ENCODE assay signal across 30 cellular contexts in genomic region chr1:165695011-165695410, GRCh38. TPM values are rescaled to one million over a fixed set of nuclear protein-coding genes. Genes with fewer than 3 reads are reported as not detected.
DNase-seq lines count a peak whose midpoint lies in the region; ATAC-seq and TF ChIP-seq lines count a peak whose summit lies in the region.
"Had no signal": no experiment of that assay in that cellular context is flagged by ENCODE, and none has a peak within 500 bp of the region (broad histone marks: within the 10 kb centered on the region; RNA-seq: fewer than 3 reads in every experiment).

No MANE protein-coding gene starts in this region.

- H3K79me2 ChIP-seq in GM23248 (ENCODE audit: insufficient read depth), result peaks cover 66% of the 10 kb centered on the region

- DNase-seq in GM23248 (peak; percentile 23), RWPE1 (ENCODE audit: low spot score) (no peak), fibroblast of peridontal ligament (ENCODE audit: extremely low read depth) (peak; percentile 17), neural crest cell (ENCODE audit: low read depth, low spot score) (no peak), upper lobe of right lung (no peak)
- no peak for DNase-seq in activated naive CD4-positive, alpha-beta T cell treated with anti-CD3 and anti-CD28 coated beads for 36 hours
- DNase-seq: activated CD4-positive, alpha-beta memory T cell treated with anti-CD3 and anti-CD28 coated beads for 36 hours; activated naive CD4-positive, alpha-beta T cell; activated T-cell treated with anti-CD3 and anti-CD28 coated beads, Interleukin-2, amount 50 U/mL, for 72 hours; CD8-positive, alpha-beta T cell; dermis blood vessel endothelial cell; endodermal cell; HCEC 1CT; immature natural killer cell; left cardiac atrium; mammary epithelial cell; NCI-H1417 treated with DMSO at 0.1 percent for 48 hours; NCI-H2081; NCI-H345; NCI-H774; SK-N-SH; small intestine; stimulated activated naive B cell treated with anti-CD40 and anti-IgM and Interleukin-4, amounts not matched to agents 10 μg/mL and 1 μg/mL and 100 μg/mL, for 72 hours; testis had no signal

- H3K4me2 ChIP-seq in GM23248 (ENCODE audit: unreplicated experiment), result no peak overlapping the region
- H3K4me2 ChIP-seq: SK-N-SH had no signal

- no peaks in the 10 kb centered on the region for H3K36me3 ChIP-seq in GM23248 (ENCODE audit: low read depth)
- peaks cover 4% of the 10 kb centered on the region for H3K36me3 ChIP-seq in upper lobe of right lung
- H3K36me3 ChIP-seq: right atrium auricular region had no signal

- no peak for ATAC-seq in upper lobe of right lung
- no peak for ATAC-seq in GM21390 (IDR thresholded peaks at IDR 0.05; ENCODE audit: unreplicated experiment)
- ATAC-seq: activated CD4-positive, CD25-positive, alpha-beta regulatory T cell treated with anti-CD3 and anti-CD28 coated beads, Interleukin-2, amount 50 U/mL, for 24 hours; activated T-cell treated with anti-CD3 and anti-CD28 coated beads, Interleukin-2, amount 50 U/mL, for 72 hours; CD8-positive, alpha-beta T cell; esophagus mucosa; left cardiac atrium; stimulated activated naive B cell treated with anti-CD40 and anti-IgM and Interleukin-4, amounts not matched to agents 10 μg/mL and 1 μg/mL and 100 μg/mL, for 72 hours had no signal

- peaks cover 3% of the 10 kb centered on the region for H3K9me3 Mint-ChIP-seq in neural crest cell
- H3K9me3 Mint-ChIP-seq in activated naive CD4-positive, alpha-beta T cell treated with anti-CD3 and anti-CD28 coated beads for 36 hours, result peaks cover 1% of the 10 kb centered on the region
- H3K9me3 Mint-ChIP-seq: activated CD4-positive, alpha-beta memory T cell treated with anti-CD3 and anti-CD28 coated beads for 36 hours; activated T-cell treated with anti-CD3 and anti-CD28 coated beads, Interleukin-2, amount 50 U/mL, for 72 hours; CD8-positive, alpha-beta T cell; central memory CD8-positive, alpha-beta T cell; immature natural killer cell; stimulated activated naive B cell treated with anti-CD40 and anti-IgM and Interleukin-4, amounts not matched to agents 10 μg/mL and 1 μg/mL and 100 μg/mL, for 72 hours had no signal

- H3K9me2 ChIP-seq in GM23248 (ENCODE audit: insufficient read depth), result no peaks in the 10 kb centered on the region
- H3K9me2 ChIP-seq: SK-N-SH had no signal

- H2AFZ ChIP-seq in GM23248, result no peak overlapping the region

- H3K4me1 ChIP-seq in GM23248 (ENCODE audit: insufficient read depth) (peaks cover 9% of the 10 kb centered on the region), upper lobe of right lung (peaks cover 22% of the 10 kb centered on the region)

- no peak for TF ChIP-seq CTCF in RWPE1 (conservative IDR thresholded peaks at IDR 0.05; ENCODE audit: low read depth)
- no peak for TF ChIP-seq CTCF in neural crest cell (conservative IDR thresholded peaks at IDR 0.05)
- TF ChIP-seq CTCF in upper lobe of right lung (IDR thresholded peaks at IDR 0.05), result no peak

- in situ Hi-C loops in GM23248 (cut with MboI), result no loop called here

- H3F3A ChIP-seq in GM23248 (ENCODE audit: insufficient read depth), result peaks cover 30% of the 10 kb centered on the region

- POLR2A ChIA-PET in RWPE1 (lab: Yijun Ruan, JAX; ENCODE audit: low non-redundant PET), result no interaction called here

- CTCF ChIA-PET in RWPE1 (lab: Yijun Ruan, JAX), result interaction anchor here (0.6 kb wide), 1 partner anchor 78 kb away, joined by 3 read pairs; no protein-coding TSS in a partner anchor
- CTCF ChIA-PET in activated naive CD4-positive, alpha-beta T cell treated with anti-CD3 and anti-CD28 coated beads for 36 hours (lab: Charles Lee), result no interaction called here

- peaks cover 29% of the 10 kb centered on the region for H3K36me3 Mint-ChIP-seq in neural crest cell (ENCODE audit: low read depth)
- H3K36me3 Mint-ChIP-seq in activated naive CD4-positive, alpha-beta T cell treated with anti-CD3 and anti-CD28 coated beads for 36 hours (ENCODE audit: low read depth), result peaks cover 31% of the 10 kb centered on the region

- H3K4me1 Mint-ChIP-seq in neural crest cell, result peaks cover 31% of the 10 kb centered on the region
- H3K4me1 Mint-ChIP-seq in activated naive CD4-positive, alpha-beta T cell treated with anti-CD3 and anti-CD28 coated beads for 36 hours (ENCODE audit: low read depth), result peaks cover 39% of the 10 kb centered on the region

- no peak overlapping the region for H3K4me3 ChIP-seq in GM23248
- H3K4me3 ChIP-seq in upper lobe of right lung, result no peak overlapping the region
- H3K4me3 ChIP-seq: right atrium auricular region, testis had no signal

- peak overlapping the region; percentile 89 for H3K27ac ChIP-seq in GM23248
- H3K27ac ChIP-seq in RWPE1, result peak overlapping the region; percentile 87
- no peak overlapping the region for H3K27ac ChIP-seq in upper lobe of right lung

- H3K27me3 ChIP-seq in GM23248 (replicated peaks; ENCODE audit: insufficient read depth) (no peaks in the 10 kb centered on the region), upper lobe of right lung (no peaks in the 10 kb centered on the region)
- H3K27me3 ChIP-seq: right atrium auricular region, testis had no signal

- H3K27ac Mint-ChIP-seq in neural crest cell (ENCODE audit: unreplicated experiment), result no peak overlapping the region
- H3K27ac Mint-ChIP-seq in activated naive CD4-positive, alpha-beta T cell treated with anti-CD3 and anti-CD28 coated beads for 36 hours, result no peak overlapping the region
- H3K27ac Mint-ChIP-seq: activated CD4-positive, alpha-beta memory T cell treated with anti-CD3 and anti-CD28 coated beads for 36 hours; activated T-cell treated with anti-CD3 and anti-CD28 coated beads, Interleukin-2, amount 50 U/mL, for 72 hours; B cell; CD8-positive, alpha-beta T cell; stimulated activated naive B cell treated with anti-CD40 and anti-IgM and Interleukin-4, amounts not matched to agents 10 μg/mL and 1 μg/mL and 100 μg/mL, for 72 hours had no signal

- H3K9me3 ChIP-seq in GM23248 (ENCODE audit: low read depth) (no peaks in the 10 kb centered on the region), upper lobe of right lung (no peaks in the 10 kb centered on the region)
- H3K9me3 ChIP-seq: right atrium auricular region, SK-N-SH, testis had no signal

- 26 to 34% methylated on average over 7 of the region's 7 CpGs for WGBS in GM23248 (ENCODE audit: low coverage in 1 of 2, low lambda C conversion rate in 2 of 2, missing lambda C conversion rate in 2 of 2), 2 experiments

- H3K27me3 Mint-ChIP-seq in neural crest cell (ENCODE audit: low read depth), result no peaks in the 10 kb centered on the region
- H3K27me3 Mint-ChIP-seq in activated naive CD4-positive, alpha-beta T cell treated with anti-CD3 and anti-CD28 coated beads for 36 hours (ENCODE audit: low read depth), result no peaks in the 10 kb centered on the region
- H3K27me3 Mint-ChIP-seq: activated CD4-positive, alpha-beta memory T cell treated with anti-CD3 and anti-CD28 coated beads for 36 hours; B cell; central memory CD8-positive, alpha-beta T cell; stimulated activated naive B cell treated with anti-CD40 and anti-IgM and Interleukin-4, amounts not matched to agents 10 μg/mL and 1 μg/mL and 100 μg/mL, for 72 hours had no signal

- peak overlapping the region; percentile 61 for H3K4me3 Mint-ChIP-seq in neural crest cell
- no peak overlapping the region for H3K4me3 Mint-ChIP-seq in activated naive CD4-positive, alpha-beta T cell treated with anti-CD3 and anti-CD28 coated beads for 36 hours
- H3K4me3 Mint-ChIP-seq: activated CD4-positive, alpha-beta memory T cell treated with anti-CD3 and anti-CD28 coated beads for 36 hours; activated T-cell treated with anti-CD3 and anti-CD28 coated beads, Interleukin-2, amount 50 U/mL, for 72 hours; B cell; CD8-positive, alpha-beta T cell; central memory CD8-positive, alpha-beta T cell; endodermal cell; immature natural killer cell; stimulated activated naive B cell treated with anti-CD40 and anti-IgM and Interleukin-4, amounts not matched to agents 10 μg/mL and 1 μg/mL and 100 μg/mL, for 72 hours had no signal

- H3K9ac ChIP-seq in GM23248, result no peak overlapping the region
- H3K9ac ChIP-seq: SK-N-SH had no signal

- intact Hi-C loops in upper lobe of right lung (cut with DNase I), result no loop called here
- intact Hi-C loops in activated naive CD4-positive, alpha-beta T cell treated with anti-CD3 and anti-CD28 coated beads for 36 hours (cut with micrococcal nuclease), result loop anchor here (5.0 to 10.0 kb wide), 4 partner anchors 147 to 1180 kb away; partner anchors contain the start of genes FAM78B and TADA1

- no peaks in the 10 kb centered on the region for H4K20me1 ChIP-seq in GM23248 (ENCODE audit: insufficient read depth)

RNA-seq across cellular contexts. Expression of gene ALDH9A1, which starts 3.4 kb away (rescaled TPM):
- total RNA-seq in GM23248 (2014; rRNA removed; shearing (Covaris generic)), result 107 and 113 TPM in 2 replicates
- 99.3 and 100 TPM in 2 replicates for polyA plus RNA-seq in GM23248 (2016; fragmentation: Nextera tagmentation; extraction: Ambion mirVana)
- total RNA-seq in neural crest cell (43.3 and 45.7 TPM in 2 replicates), upper lobe of right lung (68.5 TPM)
- 10 to 100 TPM; 35.8 to 43.5 TPM for total RNA-seq in activated naive CD4-positive, alpha-beta T cell treated with anti-CD3 and anti-CD28 coated beads for 36 hours

Comparison
In these comparisons a context has a peak if more than half of its experiments do, and no peak if none do; other contexts are left out.
1. DNase-seq: peak in GM23248 (single experiment) and fibroblast of peridontal ligament (single experiment); none in RWPE1 (single experiment), neural crest cell (single experiment), upper lobe of right lung (single experiment) and activated naive CD4-positive, alpha-beta T cell treated with anti-CD3 and anti-CD28 coated beads for 36 hours (single experiment).